ENCODE assay signal across 1 cellular context in the genomic region with DNA sequence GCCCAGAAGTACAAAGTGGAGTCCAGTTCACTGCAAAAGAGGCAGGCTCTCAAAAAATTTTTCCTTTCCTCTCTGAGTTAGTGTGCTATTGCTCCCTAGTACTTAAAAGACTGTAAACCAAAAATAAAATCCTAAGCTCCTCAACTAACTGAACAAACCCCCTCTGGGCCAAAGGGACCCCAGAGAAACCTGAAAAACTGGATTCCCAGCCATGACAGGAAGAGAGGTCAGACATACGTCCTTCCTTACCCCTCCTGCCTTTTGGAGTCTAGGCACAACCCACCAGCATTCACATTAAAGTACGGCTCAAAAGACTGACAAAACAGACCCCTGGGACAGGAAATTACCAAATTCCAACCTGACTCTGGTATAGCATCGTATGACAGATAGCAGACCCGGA.
TF ChIP-seq lines count a peak whose summit lies in the region.

No MANE protein-coding gene starts in this region.

TF ChIP-seq in HepG2, 621 proteins besides CTCF, POLR2A, EP300 and RAD21 (continued from another document):
- TF ChIP-seq, protein P1, sequence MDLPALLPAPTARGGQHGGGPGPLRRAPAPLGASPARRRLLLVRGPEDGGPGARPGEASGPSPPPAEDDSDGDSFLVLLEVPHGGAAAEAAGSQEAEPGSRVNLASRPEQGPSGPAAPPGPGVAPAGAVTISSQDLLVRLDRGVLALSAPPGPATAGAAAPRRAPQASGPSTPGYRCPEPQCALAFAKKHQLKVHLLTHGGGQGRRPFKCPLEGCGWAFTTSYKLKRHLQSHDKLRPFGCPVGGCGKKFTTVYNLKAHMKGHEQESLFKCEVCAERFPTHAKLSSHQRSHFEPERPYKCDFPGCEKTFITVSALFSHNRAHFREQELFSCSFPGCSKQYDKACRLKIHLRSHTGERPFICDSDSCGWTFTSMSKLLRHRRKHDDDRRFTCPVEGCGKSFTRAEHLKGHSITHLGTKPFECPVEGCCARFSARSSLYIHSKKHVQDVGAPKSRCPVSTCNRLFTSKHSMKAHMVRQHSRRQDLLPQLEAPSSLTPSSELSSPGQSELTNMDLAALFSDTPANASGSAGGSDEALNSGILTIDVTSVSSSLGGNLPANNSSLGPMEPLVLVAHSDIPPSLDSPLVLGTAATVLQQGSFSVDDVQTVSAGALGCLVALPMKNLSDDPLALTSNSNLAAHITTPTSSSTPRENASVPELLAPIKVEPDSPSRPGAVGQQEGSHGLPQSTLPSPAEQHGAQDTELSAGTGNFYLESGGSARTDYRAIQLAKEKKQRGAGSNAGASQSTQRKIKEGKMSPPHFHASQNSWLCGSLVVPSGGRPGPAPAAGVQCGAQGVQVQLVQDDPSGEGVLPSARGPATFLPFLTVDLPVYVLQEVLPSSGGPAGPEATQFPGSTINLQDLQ (CRISPR knock-in tag; IDR thresholded peaks at IDR 0.05), result no peak
